12 cellular contexts compared by ENCODE assay signal in the genomic region with DNA sequence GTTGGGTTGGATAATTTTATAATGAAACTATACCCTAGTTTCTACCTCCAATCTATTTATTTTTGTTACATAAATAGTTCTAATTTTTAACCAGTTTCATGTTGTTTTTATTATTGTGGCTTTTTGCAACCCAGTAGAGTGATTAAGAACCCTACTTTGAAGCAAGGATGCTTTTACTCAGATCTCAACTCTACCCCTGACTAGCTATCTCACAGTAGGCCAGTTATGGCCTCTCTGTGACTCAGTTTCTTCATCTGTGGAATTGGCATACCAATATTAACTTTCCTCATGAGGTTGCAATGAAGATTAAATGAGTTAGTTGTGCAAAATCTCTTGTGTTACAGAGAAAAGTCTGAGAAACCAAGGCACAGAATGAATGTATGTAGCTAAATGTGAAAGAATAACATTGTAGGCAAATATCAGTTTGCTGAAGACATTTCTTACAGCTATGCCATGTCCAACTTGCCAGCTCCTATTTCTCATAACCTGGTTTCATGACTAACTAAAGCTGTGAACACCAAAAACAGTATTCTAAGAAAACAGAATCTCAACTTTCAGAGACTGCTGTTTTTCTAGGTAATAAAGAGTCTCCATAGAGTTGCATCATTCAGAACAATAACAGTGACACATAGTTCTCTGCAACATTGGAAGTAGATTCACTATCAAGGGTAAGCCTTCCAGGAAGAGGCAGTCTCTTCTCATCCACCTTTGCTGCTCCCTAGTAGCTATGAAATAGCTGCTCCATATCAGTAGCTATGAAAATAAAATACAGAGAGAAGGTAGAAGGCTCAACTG. TPM values are rescaled to one million over a fixed set of nuclear protein-coding genes. Genes with fewer than 3 reads are reported as not detected.
DNase-seq lines count a peak whose midpoint lies in the region; TF ChIP-seq lines count a peak whose summit lies in the region.
"Had no signal": no experiment of that assay in that cellular context is flagged by ENCODE, and none has a peak within 500 bp of the region (broad histone marks: within the 10 kb centered on the region; RNA-seq: fewer than 3 reads in every experiment).

No MANE protein-coding gene starts in this region.

- H3K4me1 ChIP-seq in breast epithelium (no peaks in the 10 kb centered on the region), testis (no peaks in the 10 kb centered on the region), BE2C (no peaks in the 10 kb centered on the region)

- H3K4me3 ChIP-seq in breast epithelium = no peak overlapping the region
- no peak overlapping the region for H3K4me3 ChIP-seq in epithelial cell of esophagus (ENCODE audit: low read length)
- H3K4me3 ChIP-seq in testis = no peak overlapping the region
- no peak overlapping the region for H3K4me3 ChIP-seq in BE2C (ENCODE audit: low read depth, low read length)

- H3K27ac ChIP-seq in breast epithelium = no peak overlapping the region
- H3K27ac ChIP-seq in testis = no peak overlapping the region

- peaks cover 20% of the 10 kb centered on the region for H3K4me1 Mint-ChIP-seq in MCF 10A (ENCODE audit: insufficient read depth, unreplicated experiment)
- H3K4me1 Mint-ChIP-seq in T-helper 2 cell treated with Interferon-gamma antibody and Interleukin-4, amounts not matched to agents 5 μg/mL and 100 μg/mL, for 36 hours (ENCODE audit: low read depth) = peaks cover 84% of the 10 kb centered on the region

- H3K9me3 ChIP-seq in breast epithelium = no peaks in the 10 kb centered on the region
- H3K9me3 ChIP-seq in testis = no peaks in the 10 kb centered on the region
- no peaks in the 10 kb centered on the region for H3K9me3 ChIP-seq in BE2C

- POLR2A ChIA-PET in MCF 10A (lab: Yijun Ruan, JAX) = no interaction called here

- no peak overlapping the region for H3K4me3 Mint-ChIP-seq in MCF 10A (ENCODE audit: unreplicated experiment)
- H3K4me3 Mint-ChIP-seq in T-helper 2 cell treated with Interferon-gamma antibody and Interleukin-4, amounts not matched to agents 5 μg/mL and 100 μg/mL, for 36 hours = peak overlapping the region; percentile 68

- H3K9me3 Mint-ChIP-seq in MCF 10A (ENCODE audit: unreplicated experiment) = no peaks in the 10 kb centered on the region
- H3K9me3 Mint-ChIP-seq in T-helper 2 cell treated with Interferon-gamma antibody and Interleukin-4, amounts not matched to agents 5 μg/mL and 100 μg/mL, for 36 hours = peaks cover 5% of the 10 kb centered on the region

- TF ChIP-seq POLR2A in breast epithelium (IDR thresholded peaks at IDR 0.05) (no peak), testis (IDR thresholded peaks at IDR 0.05) (no peak)

- peak overlapping the region; percentile 33 for H3K27ac Mint-ChIP-seq in MCF 10A (ENCODE audit: low read depth, unreplicated experiment)
- peak overlapping the region; percentile 93 for H3K27ac Mint-ChIP-seq in T-helper 2 cell treated with Interferon-gamma antibody and Interleukin-4, amounts not matched to agents 5 μg/mL and 100 μg/mL, for 36 hours

- CTCF ChIA-PET in MCF 10A (lab: Yijun Ruan, JAX) = interaction anchor here (0.9 to 1.8 kb wide), 3 partner anchors 12 to 273 kb away, joined by 3 to 5 read pairs (median 5); no protein-coding TSS in a partner anchor

- no peaks in the 10 kb centered on the region for H3K27me3 ChIP-seq in breast epithelium
- H3K27me3 ChIP-seq in testis = no peaks in the 10 kb centered on the region
- no peaks in the 10 kb centered on the region for H3K27me3 ChIP-seq in BE2C

- H3K27me3 Mint-ChIP-seq in MCF 10A (ENCODE audit: insufficient read depth, unreplicated experiment) = no peaks in the 10 kb centered on the region
- H3K27me3 Mint-ChIP-seq in T-helper 2 cell treated with Interferon-gamma antibody and Interleukin-4, amounts not matched to agents 5 μg/mL and 100 μg/mL, for 36 hours (ENCODE audit: low read depth) = no peaks in the 10 kb centered on the region

- intact Hi-C loops in MCF 10A (cut with micrococcal nuclease) (no loop called here), breast epithelium (cut with DNase I; ENCODE audit: low total_unique reads) (no loop called here), testis (cut with DNase I; ENCODE audit: low total_unique reads) (no loop called here)

- H3K36me3 ChIP-seq in breast epithelium = no peaks in the 10 kb centered on the region
- no peaks in the 10 kb centered on the region for H3K36me3 ChIP-seq in testis (ENCODE audit: low read depth, missing control alignments)
- no peaks in the 10 kb centered on the region for H3K36me3 ChIP-seq in BE2C

- TF ChIP-seq CTCF in MCF 10A (IDR thresholded peaks at IDR 0.05; ENCODE audit: unreplicated experiment) (no peak), breast epithelium (IDR thresholded peaks at IDR 0.05) (no peak), epithelial cell of esophagus (IDR thresholded peaks at IDR 0.05; ENCODE audit: insufficient read depth, low read depth, low read length, missing control alignments) (no peak), testis (IDR thresholded peaks at IDR 0.05) (no peak), BE2C (IDR thresholded peaks at IDR 0.05; ENCODE audit: low read depth, low read length) (no peak)

- BruUV-seq in MCF 10A (replicated peaks; lab: Mats Ljungman, UMichigan) = no TSS peak

- H3K36me3 Mint-ChIP-seq in MCF 10A (ENCODE audit: insufficient read depth, unreplicated experiment) = no peaks in the 10 kb centered on the region
- peaks cover 15% of the 10 kb centered on the region for H3K36me3 Mint-ChIP-seq in T-helper 2 cell treated with Interferon-gamma antibody and Interleukin-4, amounts not matched to agents 5 μg/mL and 100 μg/mL, for 36 hours (ENCODE audit: low read depth)

- DNase-seq in MCF 10A (ENCODE audit: unreplicated experiment) = peak; percentile 38
- DNase-seq in breast epithelium (ENCODE audit: low spot score in 2 of 2) = no peak
- no peak for DNase-seq in T-helper 2 cell treated with Interferon-gamma antibody and Interleukin-4, amounts not matched to agents 5 μg/mL and 100 μg/mL, for 36 hours (ENCODE audit: low spot score)
- peak; percentile 55 for DNase-seq in epithelial cell of esophagus (ENCODE audit: low read depth)
- DNase-seq in stromal cell of bone marrow (ENCODE audit: low read depth) = peak; percentile 65
- DNase-seq in AML-193 (lab: John Stamatoyannopoulos, UW) = no peak
- DNase-seq in testis = no peak
- no peak for DNase-seq in BE2C
- DNase-seq: activated CD8-positive, alpha-beta memory T cell treated with anti-CD3 and anti-CD28 coated beads, Interleukin-2, amount 50 U/mL, for 48 hours; central memory CD4-positive, alpha-beta T cell; erythroblast; Karpas-422 had no signal

RNA-seq across cellular contexts. Expression of gene CYTIP, which starts 33.2 kb away (rescaled TPM):
- total RNA-seq in MCF 10A (2022) (0.19 TPM in 1 of 2 replicates, not detected in the other), breast epithelium (10 to 100 TPM; 11.5 to 18.7 (median 16.8) TPM), testis (1 to 10 TPM; 8.5 to 9.1 TPM)
- polyA plus RNA-seq in testis (ENCODE audit: insufficient read depth, low read depth, low replicate concordance) = 3.9 TPM
- not detected for polyA plus RNA-seq in BE2C (2012; ENCODE audit: insufficient read depth, insufficient read length, low read depth)

Comparison
In these comparisons a context has a peak if more than half of its experiments do, and no peak if none do; other contexts are left out.
1. DNase-seq: peak in MCF 10A (single experiment), epithelial cell of esophagus (single experiment) and stromal cell of bone marrow (single experiment); none in breast epithelium (0 of 2), T-helper 2 cell treated with Interferon-gamma antibody and Interleukin-4, amounts not matched to agents 5 μg/mL and 100 μg/mL, for 36 hours (single experiment), AML-193 (0 of 2), testis (single experiment) and BE2C (single experiment).